36 cellular contexts compared by ENCODE assay signal in genomic region chr17:41363881-41364280, GRCh38. TPM values are rescaled to one million over a fixed set of nuclear protein-coding genes. Genes with fewer than 3 reads are reported as not detected.
"Had no signal": no experiment of that assay in that cellular context is flagged by ENCODE, and none has a peak within 500 bp of the region (broad histone marks: within the 10 kb centered on the region; RNA-seq: fewer than 3 reads in every experiment).

No MANE protein-coding gene starts in this region.

- H3K27ac Mint-ChIP-seq: activated CD4-positive, alpha-beta memory T cell treated with anti-CD3 and anti-CD28 coated beads for 36 hours; activated CD4-positive, alpha-beta T cell treated with anti-CD3 and anti-CD28 coated beads for 36 hours; activated CD4-positive, alpha-beta T cell treated with anti-CD3 and anti-CD28 coated beads, Interleukin-2, amount 10 ng/mL, durations not matched to agents 24 days and 14 days; activated CD8-positive, alpha-beta memory T cell treated with anti-CD3 and anti-CD28 coated beads, Interleukin-2, amount 10 ng/mL, durations not matched to agents 7 days and 5 days; activated CD8-positive, alpha-beta T cell treated with anti-CD3 and anti-CD28 coated beads, Interleukin-2, amount 10 ng/mL, durations not matched to agents 7 days and 5 days; activated naive CD4-positive, alpha-beta T cell treated with anti-CD3 and anti-CD28 coated beads for 36 hours; activated naive CD4-positive, alpha-beta T cell treated with anti-CD3 and anti-CD28 coated beads, Interleukin-2, amount 50 U/mL, for 24 hours; activated naive CD8-positive, alpha-beta T cell treated with anti-CD3 and anti-CD28 coated beads for 36 hours; activated naive CD8-positive, alpha-beta T cell treated with anti-CD3 and anti-CD28 coated beads, Interleukin-2, amount 50 U/mL, for 24 hours; activated T-helper 1 cell treated with anti-CD3 and anti-CD28 coated beads, Interleukin-12 subunit alpha, Interleukin-12 subunit beta, Interleukin-2, Interleukin-4 antibody, amounts not matched to agents 30 ng/mL and 10 ng/mL and 1 ng/mL, durations not matched to agents 14 hours and 24 hours and 36 hours; activated T-helper 2 cell treated with anti-CD3 and anti-CD28 coated beads, Interferon-gamma antibody, Interleukin-2, Interleukin-4, amounts not matched to agents 10 μg/mL and 5 μg/mL and 100 μg/mL, durations not matched to agents 14 hours and 24 hours and 36 hours had no signal

- H3K9me3 Mint-ChIP-seq: activated CD4-positive, alpha-beta memory T cell treated with anti-CD3 and anti-CD28 coated beads for 36 hours; activated CD4-positive, alpha-beta T cell treated with anti-CD3 and anti-CD28 coated beads, Interleukin-2, amount 10 ng/mL, durations not matched to agents 24 days and 14 days; activated naive CD4-positive, alpha-beta T cell treated with anti-CD3 and anti-CD28 coated beads for 36 hours; activated naive CD4-positive, alpha-beta T cell treated with anti-CD3 and anti-CD28 coated beads, Interleukin-2, amount 50 U/mL, for 24 hours; activated naive CD8-positive, alpha-beta T cell treated with anti-CD3 and anti-CD28 coated beads for 36 hours; activated naive CD8-positive, alpha-beta T cell treated with anti-CD3 and anti-CD28 coated beads, Interleukin-2, amount 50 U/mL, for 24 hours; activated T-helper 1 cell treated with anti-CD3 and anti-CD28 coated beads, Interleukin-12 subunit alpha, Interleukin-12 subunit beta, Interleukin-2, Interleukin-4 antibody, amounts not matched to agents 30 ng/mL and 10 ng/mL and 1 ng/mL, durations not matched to agents 14 hours and 24 hours and 36 hours; activated T-helper 2 cell treated with anti-CD3 and anti-CD28 coated beads, Interferon-gamma antibody, Interleukin-2, Interleukin-4, amounts not matched to agents 10 μg/mL and 5 μg/mL and 100 μg/mL, durations not matched to agents 14 hours and 24 hours and 36 hours had no signal

- ATAC-seq: activated CD4-positive, alpha-beta T cell treated with anti-CD3 and anti-CD28 coated beads for 36 hours; activated CD8-positive, alpha-beta memory T cell treated with anti-CD3 and anti-CD28 coated beads, Interleukin-2, amount 10 ng/mL, durations not matched to agents 7 days and 5 days; activated CD8-positive, alpha-beta T cell treated with anti-CD3 and anti-CD28 coated beads, Interleukin-2, amount 10 ng/mL, durations not matched to agents 7 days and 5 days; activated naive CD8-positive, alpha-beta T cell treated with anti-CD3 and anti-CD28 coated beads, Interleukin-2, amount 50 U/mL, for 24 hours; body of pancreas; foreskin keratinocyte; gastrocnemius medialis; heart left ventricle had no signal

- DNase-seq: activated CD4-positive, alpha-beta memory T cell treated with anti-CD3 and anti-CD28 coated beads for 36 hours; activated CD4-positive, alpha-beta T cell treated with anti-CD3 and anti-CD28 coated beads for 36 hours; activated CD4-positive, alpha-beta T cell treated with anti-CD3 and anti-CD28 coated beads, Interleukin-2, amount 10 ng/mL, durations not matched to agents 24 days and 14 days; activated CD4-positive, CD25-positive, alpha-beta regulatory T cell; activated CD4-positive, CD25-positive, alpha-beta regulatory T cell treated with anti-CD3 and anti-CD28 coated beads, Interleukin-2, amount 50 U/mL, for 72 hours; activated CD8-positive, alpha-beta memory T cell treated with anti-CD3 and anti-CD28 coated beads, Interleukin-2, amount 10 ng/mL, durations not matched to agents 7 days and 5 days; activated CD8-positive, alpha-beta memory T cell treated with anti-CD3 and anti-CD28 coated beads, Interleukin-2, amount 50 U/mL, for 4 hours; activated CD8-positive, alpha-beta T cell treated with anti-CD3 and anti-CD28 coated beads, Interleukin-2, amount 10 ng/mL, durations not matched to agents 7 days and 5 days; activated effector memory CD4-positive, alpha-beta T cell treated with anti-CD3 and anti-CD28 coated beads, Interleukin-2, amount 50 U/mL, for 16 hours; activated naive CD4-positive, alpha-beta T cell treated with anti-CD3 and anti-CD28 coated beads for 36 hours; activated naive CD8-positive, alpha-beta T cell treated with anti-CD3 and anti-CD28 coated beads for 36 hours; activated naive CD8-positive, alpha-beta T cell treated with anti-CD3 and anti-CD28 coated beads, Interleukin-2, amount 50 U/mL, for 24 hours; activated T-cell treated with anti-CD3 and anti-CD28 coated beads, Interleukin-2, amount 50 U/mL, for 1 hour; activated T-cell treated with anti-CD3 and anti-CD28 coated beads, Interleukin-2, amount 50 U/mL, for 48 hours; adrenal gland; amygdala; aorta; body of pancreas; caudate nucleus; cortex of kidney; dermis blood vessel endothelial cell; effector CD4-positive, alpha-beta T cell; foreskin keratinocyte; gastrocnemius medialis; glutamatergic neuron; heart left ventricle; T-helper 1 cell; T-helper 2 cell had no signal

- H3K27me3 Mint-ChIP-seq: activated CD4-positive, alpha-beta memory T cell treated with anti-CD3 and anti-CD28 coated beads for 36 hours; activated CD4-positive, alpha-beta T cell treated with anti-CD3 and anti-CD28 coated beads for 36 hours; activated CD8-positive, alpha-beta memory T cell treated with anti-CD3 and anti-CD28 coated beads, Interleukin-2, amount 10 ng/mL, durations not matched to agents 7 days and 5 days; activated naive CD4-positive, alpha-beta T cell treated with anti-CD3 and anti-CD28 coated beads, Interleukin-2, amount 50 U/mL, for 24 hours; activated naive CD8-positive, alpha-beta T cell treated with anti-CD3 and anti-CD28 coated beads for 36 hours; activated naive CD8-positive, alpha-beta T cell treated with anti-CD3 and anti-CD28 coated beads, Interleukin-2, amount 50 U/mL, for 24 hours had no signal

- H3K27ac ChIP-seq: adrenal gland, body of pancreas, esophagus muscularis mucosa, foreskin keratinocyte, gastrocnemius medialis, heart left ventricle had no signal

- H3K36me3 ChIP-seq: adrenal gland, esophagus muscularis mucosa, gastrocnemius medialis, heart left ventricle had no signal

- H3K4me1 Mint-ChIP-seq: activated CD4-positive, alpha-beta T cell treated with anti-CD3 and anti-CD28 coated beads for 36 hours; activated CD8-positive, alpha-beta memory T cell treated with anti-CD3 and anti-CD28 coated beads, Interleukin-2, amount 10 ng/mL, durations not matched to agents 7 days and 5 days; activated naive CD8-positive, alpha-beta T cell treated with anti-CD3 and anti-CD28 coated beads, Interleukin-2, amount 50 U/mL, for 24 hours had no signal

- H3K4me3 Mint-ChIP-seq: activated CD4-positive, alpha-beta memory T cell treated with anti-CD3 and anti-CD28 coated beads for 36 hours; activated CD4-positive, alpha-beta T cell treated with anti-CD3 and anti-CD28 coated beads for 36 hours; activated CD4-positive, alpha-beta T cell treated with anti-CD3 and anti-CD28 coated beads, Interleukin-2, amount 10 ng/mL, durations not matched to agents 24 days and 14 days; activated CD8-positive, alpha-beta memory T cell treated with anti-CD3 and anti-CD28 coated beads, Interleukin-2, amount 10 ng/mL, durations not matched to agents 7 days and 5 days; activated CD8-positive, alpha-beta T cell treated with anti-CD3 and anti-CD28 coated beads, Interleukin-2, amount 10 ng/mL, durations not matched to agents 7 days and 5 days; activated naive CD4-positive, alpha-beta T cell treated with anti-CD3 and anti-CD28 coated beads for 36 hours; activated naive CD4-positive, alpha-beta T cell treated with anti-CD3 and anti-CD28 coated beads, Interleukin-2, amount 50 U/mL, for 24 hours; activated naive CD8-positive, alpha-beta T cell treated with anti-CD3 and anti-CD28 coated beads for 36 hours; activated naive CD8-positive, alpha-beta T cell treated with anti-CD3 and anti-CD28 coated beads, Interleukin-2, amount 50 U/mL, for 24 hours; activated T-helper 1 cell treated with anti-CD3 and anti-CD28 coated beads, Interleukin-12 subunit alpha, Interleukin-12 subunit beta, Interleukin-2, Interleukin-4 antibody, amounts not matched to agents 30 ng/mL and 10 ng/mL and 1 ng/mL, durations not matched to agents 14 hours and 24 hours and 36 hours had no signal

- H3K27me3 ChIP-seq: adrenal gland, body of pancreas, esophagus muscularis mucosa, foreskin keratinocyte, gastrocnemius medialis had no signal

- H3K9me3 ChIP-seq: adrenal gland, body of pancreas, gastrocnemius medialis had no signal

- H3K4me3 ChIP-seq: adrenal gland, body of pancreas, esophagus muscularis mucosa, gastrocnemius medialis, heart left ventricle had no signal

- H3K4me1 ChIP-seq: adrenal gland, body of pancreas, gastrocnemius medialis, heart left ventricle had no signal

RNA-seq across cellular contexts. Expression of gene KRT33B, which starts 5.7 kb away (rescaled TPM):
- total RNA-seq: activated CD4-positive, alpha-beta memory T cell treated with anti-CD3 and anti-CD28 coated beads for 36 hours; activated CD4-positive, alpha-beta T cell treated with anti-CD3 and anti-CD28 coated beads for 36 hours; activated CD4-positive, alpha-beta T cell treated with anti-CD3 and anti-CD28 coated beads, Interleukin-2, amount 10 ng/mL, durations not matched to agents 24 days and 14 days; activated CD8-positive, alpha-beta memory T cell treated with anti-CD3 and anti-CD28 coated beads for 36 hours; activated CD8-positive, alpha-beta memory T cell treated with anti-CD3 and anti-CD28 coated beads, Interleukin-2, amount 10 ng/mL, durations not matched to agents 7 days and 5 days; activated CD8-positive, alpha-beta T cell treated with anti-CD3 and anti-CD28 coated beads, Interleukin-2, amount 10 ng/mL, durations not matched to agents 7 days and 5 days; activated naive CD4-positive, alpha-beta T cell treated with anti-CD3 and anti-CD28 coated beads for 36 hours; activated naive CD8-positive, alpha-beta T cell treated with anti-CD3 and anti-CD28 coated beads for 36 hours; activated T-helper 1 cell treated with anti-CD3 and anti-CD28 coated beads, Interleukin-12 subunit alpha, Interleukin-12 subunit beta, Interleukin-2, Interleukin-4 antibody, amounts not matched to agents 30 ng/mL and 10 ng/mL and 1 ng/mL, durations not matched to agents 14 hours and 24 hours and 36 hours; activated T-helper 2 cell treated with anti-CD3 and anti-CD28 coated beads, Interferon-gamma antibody, Interleukin-2, Interleukin-4, amounts not matched to agents 10 μg/mL and 5 μg/mL and 100 μg/mL, durations not matched to agents 14 hours and 24 hours and 36 hours; adrenal gland; aorta; body of pancreas; chondrocyte; dermis blood vessel endothelial cell; endothelial cell of umbilical vein; esophagus muscularis mucosa; gastrocnemius medialis; heart left ventricle had no signal
- polyA plus RNA-seq: adrenal gland, aorta, endothelial cell of umbilical vein, heart left ventricle had no signal

RNA-seq across cellular contexts. Expression of gene KRT33A, which starts 13.3 kb away (rescaled TPM):
- total RNA-seq: activated CD4-positive, alpha-beta memory T cell treated with anti-CD3 and anti-CD28 coated beads for 36 hours; activated CD4-positive, alpha-beta T cell treated with anti-CD3 and anti-CD28 coated beads for 36 hours; activated CD4-positive, alpha-beta T cell treated with anti-CD3 and anti-CD28 coated beads, Interleukin-2, amount 10 ng/mL, durations not matched to agents 24 days and 14 days; activated CD8-positive, alpha-beta memory T cell treated with anti-CD3 and anti-CD28 coated beads for 36 hours; activated CD8-positive, alpha-beta memory T cell treated with anti-CD3 and anti-CD28 coated beads, Interleukin-2, amount 10 ng/mL, durations not matched to agents 7 days and 5 days; activated CD8-positive, alpha-beta T cell treated with anti-CD3 and anti-CD28 coated beads, Interleukin-2, amount 10 ng/mL, durations not matched to agents 7 days and 5 days; activated naive CD4-positive, alpha-beta T cell treated with anti-CD3 and anti-CD28 coated beads for 36 hours; activated naive CD8-positive, alpha-beta T cell treated with anti-CD3 and anti-CD28 coated beads for 36 hours; activated T-helper 1 cell treated with anti-CD3 and anti-CD28 coated beads, Interleukin-12 subunit alpha, Interleukin-12 subunit beta, Interleukin-2, Interleukin-4 antibody, amounts not matched to agents 30 ng/mL and 10 ng/mL and 1 ng/mL, durations not matched to agents 14 hours and 24 hours and 36 hours; activated T-helper 2 cell treated with anti-CD3 and anti-CD28 coated beads, Interferon-gamma antibody, Interleukin-2, Interleukin-4, amounts not matched to agents 10 μg/mL and 5 μg/mL and 100 μg/mL, durations not matched to agents 14 hours and 24 hours and 36 hours; adrenal gland; aorta; body of pancreas; chondrocyte; dermis blood vessel endothelial cell; endothelial cell of umbilical vein; epithelial cell of proximal tubule; esophagus muscularis mucosa; foreskin keratinocyte; gastrocnemius medialis; heart left ventricle had no signal
- polyA plus RNA-seq: adrenal gland, aorta, endothelial cell of umbilical vein, foreskin keratinocyte, heart left ventricle had no signal

RNA-seq across cellular contexts. Expression of gene KRT34, which starts 18.2 kb away (rescaled TPM):
- total RNA-seq: activated CD4-positive, alpha-beta memory T cell treated with anti-CD3 and anti-CD28 coated beads for 36 hours; activated CD4-positive, alpha-beta T cell treated with anti-CD3 and anti-CD28 coated beads for 36 hours; activated CD4-positive, alpha-beta T cell treated with anti-CD3 and anti-CD28 coated beads, Interleukin-2, amount 10 ng/mL, durations not matched to agents 24 days and 14 days; activated CD8-positive, alpha-beta memory T cell treated with anti-CD3 and anti-CD28 coated beads for 36 hours; activated CD8-positive, alpha-beta memory T cell treated with anti-CD3 and anti-CD28 coated beads, Interleukin-2, amount 10 ng/mL, durations not matched to agents 7 days and 5 days; activated CD8-positive, alpha-beta T cell treated with anti-CD3 and anti-CD28 coated beads, Interleukin-2, amount 10 ng/mL, durations not matched to agents 7 days and 5 days; activated naive CD4-positive, alpha-beta T cell treated with anti-CD3 and anti-CD28 coated beads for 36 hours; activated naive CD8-positive, alpha-beta T cell treated with anti-CD3 and anti-CD28 coated beads for 36 hours; activated T-helper 1 cell treated with anti-CD3 and anti-CD28 coated beads, Interleukin-12 subunit alpha, Interleukin-12 subunit beta, Interleukin-2, Interleukin-4 antibody, amounts not matched to agents 30 ng/mL and 10 ng/mL and 1 ng/mL, durations not matched to agents 14 hours and 24 hours and 36 hours; activated T-helper 2 cell treated with anti-CD3 and anti-CD28 coated beads, Interferon-gamma antibody, Interleukin-2, Interleukin-4, amounts not matched to agents 10 μg/mL and 5 μg/mL and 100 μg/mL, durations not matched to agents 14 hours and 24 hours and 36 hours; adrenal gland; aorta; body of pancreas; chondrocyte; endothelial cell of umbilical vein; esophagus muscularis mucosa; gastrocnemius medialis; heart left ventricle had no signal
- polyA plus RNA-seq: adrenal gland, aorta, endothelial cell of umbilical vein, heart left ventricle had no signal

RNA-seq across cellular contexts. Expression of gene KRT31, which starts 33.5 kb away (rescaled TPM):
- total RNA-seq: activated CD4-positive, alpha-beta memory T cell treated with anti-CD3 and anti-CD28 coated beads for 36 hours; activated CD4-positive, alpha-beta T cell treated with anti-CD3 and anti-CD28 coated beads for 36 hours; activated CD4-positive, alpha-beta T cell treated with anti-CD3 and anti-CD28 coated beads, Interleukin-2, amount 10 ng/mL, durations not matched to agents 24 days and 14 days; activated CD8-positive, alpha-beta memory T cell treated with anti-CD3 and anti-CD28 coated beads for 36 hours; activated CD8-positive, alpha-beta memory T cell treated with anti-CD3 and anti-CD28 coated beads, Interleukin-2, amount 10 ng/mL, durations not matched to agents 7 days and 5 days; activated CD8-positive, alpha-beta T cell treated with anti-CD3 and anti-CD28 coated beads, Interleukin-2, amount 10 ng/mL, durations not matched to agents 7 days and 5 days; activated naive CD4-positive, alpha-beta T cell treated with anti-CD3 and anti-CD28 coated beads for 36 hours; activated naive CD8-positive, alpha-beta T cell treated with anti-CD3 and anti-CD28 coated beads for 36 hours; activated T-helper 1 cell treated with anti-CD3 and anti-CD28 coated beads, Interleukin-12 subunit alpha, Interleukin-12 subunit beta, Interleukin-2, Interleukin-4 antibody, amounts not matched to agents 30 ng/mL and 10 ng/mL and 1 ng/mL, durations not matched to agents 14 hours and 24 hours and 36 hours; activated T-helper 2 cell treated with anti-CD3 and anti-CD28 coated beads, Interferon-gamma antibody, Interleukin-2, Interleukin-4, amounts not matched to agents 10 μg/mL and 5 μg/mL and 100 μg/mL, durations not matched to agents 14 hours and 24 hours and 36 hours; adrenal gland; aorta; body of pancreas; chondrocyte; dermis blood vessel endothelial cell; endothelial cell of umbilical vein; epithelial cell of proximal tubule; esophagus muscularis mucosa; heart left ventricle had no signal
- polyA plus RNA-seq: adrenal gland, aorta, endothelial cell of umbilical vein, heart left ventricle had no signal

RNA-seq across cellular contexts. Expression of gene KRTAP17-1, which starts 48.4 kb away (rescaled TPM):
- total RNA-seq: activated CD4-positive, alpha-beta memory T cell treated with anti-CD3 and anti-CD28 coated beads for 36 hours; activated CD4-positive, alpha-beta T cell treated with anti-CD3 and anti-CD28 coated beads for 36 hours; activated CD4-positive, alpha-beta T cell treated with anti-CD3 and anti-CD28 coated beads, Interleukin-2, amount 10 ng/mL, durations not matched to agents 24 days and 14 days; activated CD8-positive, alpha-beta memory T cell treated with anti-CD3 and anti-CD28 coated beads for 36 hours; activated CD8-positive, alpha-beta memory T cell treated with anti-CD3 and anti-CD28 coated beads, Interleukin-2, amount 10 ng/mL, durations not matched to agents 7 days and 5 days; activated CD8-positive, alpha-beta T cell treated with anti-CD3 and anti-CD28 coated beads, Interleukin-2, amount 10 ng/mL, durations not matched to agents 7 days and 5 days; activated naive CD4-positive, alpha-beta T cell treated with anti-CD3 and anti-CD28 coated beads for 36 hours; activated naive CD8-positive, alpha-beta T cell treated with anti-CD3 and anti-CD28 coated beads for 36 hours; activated T-helper 1 cell treated with anti-CD3 and anti-CD28 coated beads, Interleukin-12 subunit alpha, Interleukin-12 subunit beta, Interleukin-2, Interleukin-4 antibody, amounts not matched to agents 30 ng/mL and 10 ng/mL and 1 ng/mL, durations not matched to agents 14 hours and 24 hours and 36 hours; activated T-helper 2 cell treated with anti-CD3 and anti-CD28 coated beads, Interferon-gamma antibody, Interleukin-2, Interleukin-4, amounts not matched to agents 10 μg/mL and 5 μg/mL and 100 μg/mL, durations not matched to agents 14 hours and 24 hours and 36 hours; adrenal gland; aorta; body of pancreas; chondrocyte; dermis blood vessel endothelial cell; endothelial cell of umbilical vein; epithelial cell of proximal tubule; esophagus muscularis mucosa; foreskin keratinocyte; gastrocnemius medialis; heart left ventricle had no signal
- polyA plus RNA-seq: adrenal gland, aorta, endothelial cell of umbilical vein, foreskin keratinocyte, heart left ventricle had no signal
